In genomic region chr17:6699997-6700947, GRCh38 we compare ENCODE assay signal across 20 cellular contexts. TPM values are rescaled to one million over a fixed set of nuclear protein-coding genes. Genes with fewer than 3 reads are reported as not detected.
"Had no signal": no experiment of that assay in that cellular context is flagged by ENCODE, and none has a peak within 500 bp of the region (broad histone marks: within the 10 kb centered on the region; RNA-seq: fewer than 3 reads in every experiment).

No MANE protein-coding gene starts in this region.

- H3K9me3 ChIP-seq: esophagus muscularis mucosa, left ventricle myocardium inferior, suprapubic skin, upper lobe of left lung had no signal

- H3K27ac Mint-ChIP-seq: activated CD4-positive, alpha-beta T cell treated with anti-CD3 and anti-CD28 coated beads, Interleukin-2, amount 10 ng/mL, durations not matched to agents 7 days and 5 days; activated naive CD8-positive, alpha-beta T cell treated with anti-CD3 and anti-CD28 coated beads, Interleukin-2, amount 10 ng/mL, durations not matched to agents 7 days and 5 days; activated T-cell treated with anti-CD3 and anti-CD28 coated beads, Interleukin-2, amount 50 U/mL, for 72 hours; brain; T-helper 2 cell treated with Interferon-gamma antibody and Interleukin-4, amounts not matched to agents 5 μg/mL and 100 μg/mL, for 36 hours had no signal

- H3K4me2 ChIP-seq: smooth muscle cell had no signal

- ATAC-seq: activated T-cell treated with anti-CD3 and anti-CD28 coated beads, Interleukin-2, amount 50 U/mL, for 72 hours; stimulated activated naive CD8-positive, alpha-beta T cell treated with anti-CD3 and anti-CD28 coated beads, Interleukin-15, Interleukin-2, amounts not matched to agents 100 U/mL and 50 U/mL, for 24 hours had no signal

- H3K27me3 Mint-ChIP-seq: activated CD4-positive, alpha-beta T cell treated with anti-CD3 and anti-CD28 coated beads, Interleukin-2, amount 10 ng/mL, durations not matched to agents 7 days and 5 days had no signal

- H3K36me3 ChIP-seq: esophagus muscularis mucosa, left ventricle myocardium inferior, suprapubic skin, upper lobe of left lung had no signal

- DNase-seq: activated CD4-positive, alpha-beta T cell treated with anti-CD3 and anti-CD28 coated beads, Interleukin-2, amount 10 ng/mL, durations not matched to agents 7 days and 5 days; activated CD4-positive, CD25-positive, alpha-beta regulatory T cell; activated CD8-positive, alpha-beta memory T cell treated with anti-CD3 and anti-CD28 coated beads, Interleukin-2, amount 50 U/mL, for 48 hours; activated gamma-delta T cell treated with Interleukin-2 at 50 U/mL for 16 hours; activated naive CD8-positive, alpha-beta T cell treated with anti-CD3 and anti-CD28 coated beads, Interleukin-2, amount 10 ng/mL, durations not matched to agents 7 days and 5 days; activated T-cell treated with anti-CD3 and anti-CD28 coated beads, Interleukin-2, amount 50 U/mL, for 72 hours; central memory CD4-positive, alpha-beta T cell; hippocampal formation; kidney; left ventricle myocardium inferior; retina; stimulated activated naive CD8-positive, alpha-beta T cell treated with anti-CD3 and anti-CD28 coated beads, Interleukin-15, Interleukin-2, amounts not matched to agents 100 U/mL and 50 U/mL, for 24 hours; SW 1271; upper lobe of left lung had no signal

- H3K4me1 ChIP-seq: esophagus muscularis mucosa, left ventricle myocardium inferior, suprapubic skin, upper lobe of left lung had no signal

- H3K4me3 Mint-ChIP-seq: activated CD4-positive, alpha-beta T cell treated with anti-CD3 and anti-CD28 coated beads, Interleukin-2, amount 10 ng/mL, durations not matched to agents 7 days and 5 days; activated naive CD8-positive, alpha-beta T cell treated with anti-CD3 and anti-CD28 coated beads, Interleukin-2, amount 10 ng/mL, durations not matched to agents 7 days and 5 days; activated T-cell treated with anti-CD3 and anti-CD28 coated beads, Interleukin-2, amount 50 U/mL, for 72 hours; brain; T-helper 2 cell treated with Interferon-gamma antibody and Interleukin-4, amounts not matched to agents 5 μg/mL and 100 μg/mL, for 36 hours had no signal

- H3K4me3 ChIP-seq: coronary artery, esophagus muscularis mucosa, left ventricle myocardium inferior, smooth muscle cell, suprapubic skin, upper lobe of left lung had no signal

- H3K27me3 ChIP-seq: upper lobe of left lung had no signal

- H3K4me1 Mint-ChIP-seq: activated CD4-positive, alpha-beta T cell treated with anti-CD3 and anti-CD28 coated beads, Interleukin-2, amount 10 ng/mL, durations not matched to agents 7 days and 5 days; brain had no signal

- H3K36me3 Mint-ChIP-seq: activated naive CD8-positive, alpha-beta T cell treated with anti-CD3 and anti-CD28 coated beads, Interleukin-2, amount 10 ng/mL, durations not matched to agents 7 days and 5 days; brain had no signal

- H3K9me3 Mint-ChIP-seq: activated CD4-positive, alpha-beta T cell treated with anti-CD3 and anti-CD28 coated beads, Interleukin-2, amount 10 ng/mL, durations not matched to agents 7 days and 5 days; activated naive CD8-positive, alpha-beta T cell treated with anti-CD3 and anti-CD28 coated beads, Interleukin-2, amount 10 ng/mL, durations not matched to agents 7 days and 5 days; activated T-cell treated with anti-CD3 and anti-CD28 coated beads, Interleukin-2, amount 50 U/mL, for 72 hours; brain; T-helper 2 cell treated with Interferon-gamma antibody and Interleukin-4, amounts not matched to agents 5 μg/mL and 100 μg/mL, for 36 hours had no signal

- H3K27ac ChIP-seq: coronary artery, esophagus muscularis mucosa, left ventricle myocardium inferior, suprapubic skin, upper lobe of left lung had no signal

RNA-seq across cellular contexts. Expression of gene SLC13A5, which starts 12.9 kb away (rescaled TPM):
- total RNA-seq: activated CD4-positive, alpha-beta T cell treated with anti-CD3 and anti-CD28 coated beads, Interleukin-2, amount 10 ng/mL, durations not matched to agents 7 days and 5 days; activated naive CD8-positive, alpha-beta T cell treated with anti-CD3 and anti-CD28 coated beads, Interleukin-2, amount 10 ng/mL, durations not matched to agents 7 days and 5 days; kidney; left ventricle myocardium inferior had no signal
- polyA plus RNA-seq: smooth muscle cell had no signal
